Comparison of ENCODE assay signal across 14 cellular contexts in genomic region chr11:67052891-67053290, GRCh38. TPM values are rescaled to one million over a fixed set of nuclear protein-coding genes. Genes with fewer than 3 reads are reported as not detected.
"Had no signal": no experiment of that assay in that cellular context is flagged by ENCODE, and none has a peak within 500 bp of the region (broad histone marks: within the 10 kb centered on the region; RNA-seq: fewer than 3 reads in every experiment).

No MANE protein-coding gene starts in this region.

- H3K27me3 ChIP-seq: foreskin keratinocyte, right atrium auricular region had no signal

- H3K27ac ChIP-seq: foreskin keratinocyte, neutrophil, right atrium auricular region, stomach had no signal

- H3K36me3 ChIP-seq: neutrophil, right atrium auricular region, stomach had no signal

- H3K9me3 ChIP-seq: neutrophil, right atrium auricular region, stomach had no signal

- DNase-seq: dermis blood vessel endothelial cell; foreskin keratinocyte; immature natural killer cell; left cardiac atrium; left ventricle myocardium superior; naive thymus-derived CD8-positive, alpha-beta T cell; small intestine; stimulated activated CD4-positive, alpha-beta T cell treated with anti-CD3 and anti-CD28 coated beads, Interleukin-12 subunit alpha, Interleukin-12 subunit beta, amount 100 ng/mL, for 4 hours; stimulated activated naive CD4-positive, alpha-beta T cell; stomach; substantia nigra had no signal

- H3K4me3 ChIP-seq: right atrium auricular region, stomach had no signal

RNA-seq across cellular contexts. Expression of gene RHOD, which starts 3.8 kb away (rescaled TPM):
- polyA plus RNA-seq: immature natural killer cell, neural cell had no signal

RNA-seq across cellular contexts. Expression of gene SYT12, which starts 30.0 kb away (rescaled TPM):
- total RNA-seq: naive thymus-derived CD8-positive, alpha-beta T cell; stomach had no signal
- polyA plus RNA-seq: immature natural killer cell; naive thymus-derived CD8-positive, alpha-beta T cell had no signal
